ENCODE assay signal across 17 cellular contexts in genomic region chr10:78648256-78648860, GRCh38.
A peak's percentile ranks its signal among the peaks of the same experiment; 100 is the strongest.
DNase-seq lines count a peak whose midpoint lies in the region; ATAC-seq and TF ChIP-seq lines count a peak whose summit lies in the region.
"Had no signal": no experiment of that assay in that cellular context is flagged by ENCODE, and none has a peak within 500 bp of the region (broad histone marks: within the 10 kb centered on the region; RNA-seq: fewer than 3 reads in every experiment).

No MANE protein-coding gene starts in this region.

- H3K27ac ChIP-seq in PC-3 (ENCODE audit: low read length) = peak overlapping the region; percentile 2
- H3K27ac ChIP-seq: BLaER1, KMS-11 had no signal

- DNase-seq in Caco-2 = peak in 1 of 2 experiments; percentile 29
- DNase-seq in PC-3 = peak; percentile 96
- peak; percentile 4 for DNase-seq in fibroblast of mammary gland (ENCODE audit: low read depth)
- peak; percentile 2 for DNase-seq in stromal cell of bone marrow (ENCODE audit: low read depth)
- no peak for DNase-seq in H7
- DNase-seq: ACHN, GOT3, MM.1S, NCI-H1105 treated with DMSO at 0.1 percent for 48 hours, NCI-H187, NCI-H446 had no signal

- peak overlapping the region; percentile 8 for H2AFZ ChIP-seq in PC-3 (ENCODE audit: low read length)

- CTCF ChIA-PET in Caco-2 (lab: Charles Lee) = no interaction called here
- CTCF ChIA-PET in PC-3 (lab: Charles Lee) = no interaction called here

- no peaks in the 10 kb centered on the region for H3K79me2 ChIP-seq in PC-3 (ENCODE audit: low read length)

- BruUV-seq in Caco-2 (replicated peaks; lab: Mats Ljungman, UMichigan) (no TSS peak), PC-3 (replicated peaks; lab: Mats Ljungman, UMichigan) (no TSS peak)

- H3K9me3 ChIP-seq in Caco-2 = peaks cover 13% of the 10 kb centered on the region
- H3K9me3 ChIP-seq in PC-3 (ENCODE audit: low read length) = no peaks in the 10 kb centered on the region
- H3K9me3 ChIP-seq: BLaER1 had no signal

- POLR2A ChIA-PET in Caco-2 (lab: Charles Lee) = no interaction called here
- POLR2A ChIA-PET in PC-3 (lab: Charles Lee; ENCODE audit: unreplicated experiment) = no interaction called here

- intact Hi-C loops in Caco-2 (cut with micrococcal nuclease; ENCODE audit: unreplicated experiment) (loop anchor here (1.0 kb wide), 1 partner anchor 60 kb away; no protein-coding TSS in a partner anchor), PC-3 (cut with micrococcal nuclease) (no loop called here)

- H3K36me3 Mint-ChIP-seq in Caco-2 (ENCODE audit: insufficient read depth, unreplicated experiment) = no peaks in the 10 kb centered on the region
- H3K36me3 Mint-ChIP-seq in activated T-helper 17 cell treated with anti-CD3 and anti-CD28 coated beads, Interleukin-2, amount 50 U/mL, for 72 hours (ENCODE audit: low read depth) = no peaks in the 10 kb centered on the region

- H3K4me2 ChIP-seq in PC-3 (ENCODE audit: low read length) = peak overlapping the region; percentile 13
- H3K4me2 ChIP-seq: BLaER1, KMS-11 had no signal

- H3K4me1 ChIP-seq in Caco-2 (peaks cover 16% of the 10 kb centered on the region), PC-3 (ENCODE audit: insufficient read depth, low read length) (peaks cover 40% of the 10 kb centered on the region)

- H3K27me3 ChIP-seq in Caco-2 (replicated peaks; ENCODE audit: control insufficient read depth, insufficient read depth, low read length) (no peaks in the 10 kb centered on the region), PC-3 (ENCODE audit: low read length) (peaks cover 8% of the 10 kb centered on the region; the same call in 1 of the 2 replicates), H7 (ENCODE audit: control insufficient read depth, insufficient read depth, low read length) (no peaks in the 10 kb centered on the region)
- H3K27me3 ChIP-seq: BLaER1 had no signal

- ATAC-seq in PC-3 (0 out of 2 replicates have a peak, but pooled peaks have one; percentile 31), HG02840 (IDR thresholded peaks at IDR 0.05; ENCODE audit: low FRiP score, unreplicated experiment) (no peak)
- ATAC-seq in activated T-helper 17 cell treated with anti-CD3 and anti-CD28 coated beads, Interleukin-2, amount 50 U/mL, for 72 hours (replicated peaks) = no peak
- ATAC-seq: Panc1, Right ventricle myocardium inferior had no signal

- H3K4me3 ChIP-seq in Caco-2 (ENCODE audit: low read depth, low read length) (no peak overlapping the region), PC-3 (ENCODE audit: low read length) (no peak overlapping the region), fibroblast of mammary gland (ENCODE audit: control insufficient read depth, low read depth, low read length) (no peak overlapping the region), H7 (ENCODE audit: insufficient read depth, low read depth, low read length) (no peak overlapping the region)
- H3K4me3 ChIP-seq: BLaER1 had no signal

- peak overlapping the region; percentile 37 for H3K27ac Mint-ChIP-seq in Caco-2 (ENCODE audit: unreplicated experiment)
- no peak overlapping the region for H3K27ac Mint-ChIP-seq in activated T-helper 17 cell treated with anti-CD3 and anti-CD28 coated beads, Interleukin-2, amount 50 U/mL, for 72 hours

- peaks cover 10% of the 10 kb centered on the region for H3K4me1 Mint-ChIP-seq in Caco-2 (ENCODE audit: low read depth, unreplicated experiment)
- H3K4me1 Mint-ChIP-seq in activated T-helper 17 cell treated with anti-CD3 and anti-CD28 coated beads, Interleukin-2, amount 50 U/mL, for 72 hours = no peaks in the 10 kb centered on the region

- peaks cover 7% of the 10 kb centered on the region for H3F3A ChIP-seq in PC-3 (ENCODE audit: low read length, unreplicated experiment)

- no peak for TF ChIP-seq CTCF in Caco-2 (IDR thresholded peaks at IDR 0.05; ENCODE audit: insufficient read depth in 1 of 2, low read depth in 1 of 2, low read length in 1 of 2, severe bottlenecking in 1 of 2, unreplicated experiment in 1 of 2)
- no peak for TF ChIP-seq CTCF in PC-3 (conservative IDR thresholded peaks at IDR 0.05; ENCODE audit: low read depth, low read length)
- TF ChIP-seq CTCF in fibroblast of mammary gland (conservative IDR thresholded peaks at IDR 0.05; ENCODE audit: control insufficient read depth, insufficient read depth, low read depth, low read length) = no peak

- no peaks in the 10 kb centered on the region for H3K27me3 Mint-ChIP-seq in Caco-2 (ENCODE audit: insufficient read depth, unreplicated experiment)
- peaks cover 34% of the 10 kb centered on the region for H3K27me3 Mint-ChIP-seq in activated T-helper 17 cell treated with anti-CD3 and anti-CD28 coated beads, Interleukin-2, amount 50 U/mL, for 72 hours

- no peaks in the 10 kb centered on the region for H3K9me2 ChIP-seq in PC-3 (replicated peaks; ENCODE audit: low read length)

- peaks cover 11% of the 10 kb centered on the region for H3K9me3 Mint-ChIP-seq in Caco-2 (ENCODE audit: unreplicated experiment)
- no peaks in the 10 kb centered on the region for H3K9me3 Mint-ChIP-seq in activated T-helper 17 cell treated with anti-CD3 and anti-CD28 coated beads, Interleukin-2, amount 50 U/mL, for 72 hours

- no peak overlapping the region for H3K4me3 Mint-ChIP-seq in Caco-2 (ENCODE audit: unreplicated experiment)
- H3K4me3 Mint-ChIP-seq in activated T-helper 17 cell treated with anti-CD3 and anti-CD28 coated beads, Interleukin-2, amount 50 U/mL, for 72 hours = no peak overlapping the region

- H3K9ac ChIP-seq in PC-3 (ENCODE audit: low read length) = no peak overlapping the region
- H3K9ac ChIP-seq: BLaER1, KMS-11 had no signal

- H4K20me1 ChIP-seq in PC-3 (ENCODE audit: low read length) = no peaks in the 10 kb centered on the region
- H4K20me1 ChIP-seq: BLaER1 had no signal

- H3K36me3 ChIP-seq in Caco-2 (ENCODE audit: control insufficient read depth, insufficient read depth, low read length) (no peaks in the 10 kb centered on the region), PC-3 (ENCODE audit: low read depth, low read length) (no peaks in the 10 kb centered on the region), H7 (replicated peaks; ENCODE audit: control insufficient read depth, insufficient read depth, low read length) (no peaks in the 10 kb centered on the region)
- H3K36me3 ChIP-seq: BLaER1 had no signal
